15 cellular contexts compared by ENCODE assay signal in genomic region chr9:110844121-110844520, GRCh38.
DNase-seq lines count a peak whose midpoint lies in the region; ATAC-seq and TF ChIP-seq lines count a peak whose summit lies in the region.
"Had no signal": no experiment of that assay in that cellular context is flagged by ENCODE, and none has a peak within 500 bp of the region (broad histone marks: within the 10 kb centered on the region; RNA-seq: fewer than 3 reads in every experiment).

No MANE protein-coding gene starts in this region.

- no CpG with 5 or more reads among the region's 1 CpG for WGBS in IMR-90 (ENCODE audit: extremely low coverage in 2 of 2, insufficient read length in 1 of 2), 2 experiments

- H2BK5ac ChIP-seq in IMR-90 (ENCODE audit: low read depth, low read length, poor library complexity, severe bottlenecking): no peak overlapping the region

- intact Hi-C loops in IMR-90 (cut with micrococcal nuclease): no loop called here

- H3K79me2 ChIP-seq in neural progenitor cell (ENCODE audit: low read depth): no peaks in the 10 kb centered on the region

- H3K27ac Mint-ChIP-seq in neural progenitor cell: no peak overlapping the region
- H3K27ac Mint-ChIP-seq: B cell; CD4-positive, alpha-beta T cell; H9 had no signal

- H3K4me3 Mint-ChIP-seq in neural progenitor cell: no peak overlapping the region
- H3K4me3 Mint-ChIP-seq: B cell; CD4-positive, alpha-beta T cell; H9 had no signal

- H3K18ac ChIP-seq in IMR-90 (ENCODE audit: low read depth, low read length): peak overlapping the region; percentile 86

- no peak overlapping the region for H3K27ac ChIP-seq in IMR-90 (ENCODE audit: insufficient read depth, low read length)
- H3K27ac ChIP-seq in neural progenitor cell: no peak overlapping the region

- H3K4me2 ChIP-seq in IMR-90 (ENCODE audit: low read depth, low read length): no peak overlapping the region
- H3K4me2 ChIP-seq in neural progenitor cell: no peak overlapping the region

- H3K9ac ChIP-seq in IMR-90 (ENCODE audit: low read depth, low read length): no peak overlapping the region
- no peak overlapping the region for H3K9ac ChIP-seq in neural progenitor cell

- in situ Hi-C loops in IMR-90 (cut with MboI; ENCODE audit: low sequenced_read_pairs): no loop called here

- H3K79me1 ChIP-seq in IMR-90 (ENCODE audit: low read depth in 1 of 2, low read length in 2 of 2): peaks cover 0 to 11% of the 10 kb centered on the region in 2 experiments; a peak in 1 of 4 replicates

- H4K5ac ChIP-seq in IMR-90 (ENCODE audit: low read depth, low read length): peak overlapping the region; percentile 76; the same call in 1 of the 2 replicates

- H3K4ac ChIP-seq in IMR-90 (ENCODE audit: low read depth, low read length): peak overlapping the region; percentile 71; the same call in 1 of the 2 replicates

- dilution Hi-C loops in IMR-90 (cut with HindIII; ENCODE audit: low sequenced_read_pairs, unreplicated experiment): no loop called here

- no peak for TF ChIP-seq RAD21 in IMR-90 (IDR thresholded peaks at IDR 0.05; ENCODE audit: low read length)

- H3K4me3 ChIP-seq in IMR-90 (ENCODE audit: insufficient read depth, low read depth, low read length): no peak overlapping the region
- H3K4me3 ChIP-seq in choroid plexus epithelial cell (ENCODE audit: low read depth, low read length): no peak overlapping the region
- no peak overlapping the region for H3K4me3 ChIP-seq in neural progenitor cell
- H3K4me3 ChIP-seq: GM12878 had no signal

- H2BK15ac ChIP-seq in IMR-90 (ENCODE audit: low read depth, low read length): peak overlapping the region; percentile 73; the same call in 2 of the 3 replicates

- TF ChIP-seq CTCF in IMR-90 (conservative IDR thresholded peaks at IDR 0.05; ENCODE audit: low read depth, low read length) (no peak), choroid plexus epithelial cell (conservative IDR thresholded peaks at IDR 0.05; ENCODE audit: low read depth, low read length) (no peak), neural progenitor cell (IDR thresholded peaks at IDR 0.05) (no peak)

- DNase-seq in EL (peak; percentile 32), IMR-90 (peak; percentile 51), choroid plexus epithelial cell (ENCODE audit: low read depth) (peak; percentile 26), myocyte (ENCODE audit: low read depth) (peak; percentile 14), dedifferentiated amniotic fluid mesenchymal stem cell (ENCODE audit: extremely low spot score) (no peak), NOMO-1 treated with dmso at 0.1 percent for 144 hours (lab: John Stamatoyannopoulos, UW; ENCODE audit: unreplicated experiment) (no peak), neural progenitor cell (ENCODE audit: low spot score) (no peak)
- DNase-seq: C1 segment of cervical spinal cord; CD4-positive, alpha-beta T cell; DMS53; GOT3; H9 had no signal

- H3K9me3 Mint-ChIP-seq in neural progenitor cell: no peaks in the 10 kb centered on the region
- H3K9me3 Mint-ChIP-seq: H9 had no signal

- H3K36me3 Mint-ChIP-seq in neural progenitor cell: no peaks in the 10 kb centered on the region

- H4K20me1 ChIP-seq in IMR-90 (ENCODE audit: insufficient read depth, low read length) (no peaks in the 10 kb centered on the region), neural progenitor cell (ENCODE audit: low read depth) (no peaks in the 10 kb centered on the region)

- BruUV-seq in IMR-90 (replicated peaks; lab: Mats Ljungman, UMichigan): no TSS peak

- POLR2A ChIA-PET in IMR-90 (lab: Charles Lee; ENCODE audit: unreplicated experiment): no interaction called here

- H3K4me1 ChIP-seq in IMR-90 (ENCODE audit: control insufficient read depth, insufficient read depth, low read length) (peaks cover 7% of the 10 kb centered on the region), neural progenitor cell (no peaks in the 10 kb centered on the region)

- peak overlapping the region; percentile 78; the same call in 1 of the 2 replicates for H2BK20ac ChIP-seq in IMR-90 (ENCODE audit: low read depth, low read length)

- H2BK120ac ChIP-seq in IMR-90 (ENCODE audit: low read depth, low read length): peak overlapping the region; percentile 69; the same call in 1 of the 2 replicates

- peak overlapping the region; percentile 26 to 51; a peak in 3 of 4 replicates for H4K8ac ChIP-seq in IMR-90 (ENCODE audit: low read depth in 2 of 2, low read length in 2 of 2)

- H3K27me3 ChIP-seq in IMR-90 (ENCODE audit: control insufficient read depth, insufficient read depth, low read length) (no peaks in the 10 kb centered on the region), neural progenitor cell (no peaks in the 10 kb centered on the region)

- H2AK9ac ChIP-seq in IMR-90 (replicated peaks; ENCODE audit: low read depth, low read length, poor library complexity): no peak overlapping the region

- H3K9me3 ChIP-seq in IMR-90 (ENCODE audit: control insufficient read depth, insufficient read depth, low read length): no peaks in the 10 kb centered on the region
- H3K9me3 ChIP-seq in neural progenitor cell (ENCODE audit: low read depth): no peaks in the 10 kb centered on the region

- peak overlapping the region; percentile 63; the same call in 1 of the 2 replicates for H4K91ac ChIP-seq in IMR-90 (ENCODE audit: insufficient read depth, low read depth, low read length)

- no peak overlapping the region for H3K56ac ChIP-seq in IMR-90 (ENCODE audit: extremely low read depth, insufficient read depth, low read length)

- H3K9me1 ChIP-seq in IMR-90 (ENCODE audit: insufficient read depth, low read length): peaks cover 4% of the 10 kb centered on the region

- no peaks in the 10 kb centered on the region for H3F3A ChIP-seq in neural progenitor cell (ENCODE audit: low read depth)

- no peak for TF ChIP-seq POLR2A in IMR-90 (IDR thresholded peaks at IDR 0.05; ENCODE audit: low read depth, low read length)

- H2AFZ ChIP-seq in IMR-90 (replicated peaks; ENCODE audit: low read length, poor library complexity) (no peak overlapping the region), neural progenitor cell (replicated peaks) (no peak overlapping the region)

- H3K36me3 ChIP-seq in IMR-90 (ENCODE audit: control insufficient read depth, insufficient read depth, low read length) (no peaks in the 10 kb centered on the region), neural progenitor cell (no peaks in the 10 kb centered on the region)

- H3K27me3 Mint-ChIP-seq in neural progenitor cell (ENCODE audit: insufficient read depth, low read depth): peaks cover 3% of the 10 kb centered on the region

- ATAC-seq in IMR-90 (ENCODE audit: low read depth) (no peak), HG03457 (IDR thresholded peaks at IDR 0.05; ENCODE audit: unreplicated experiment) (no peak)
- ATAC-seq: GM12878 had no signal

- H3K4me1 Mint-ChIP-seq in neural progenitor cell: no peaks in the 10 kb centered on the region
- H3K4me1 Mint-ChIP-seq: B cell, H9 had no signal

- 0 out of 2 replicates have a peak overlapping the region, but pooled peaks have one; percentile 12 for H3K14ac ChIP-seq in IMR-90 (replicated peaks; ENCODE audit: low read depth, low read length)

- no peak overlapping the region for H3K23ac ChIP-seq in IMR-90 (ENCODE audit: low read depth, low read length)

- H2AK5ac ChIP-seq in IMR-90 (ENCODE audit: low read depth, low read length): peak overlapping the region; percentile 62; the same call in 1 of the 2 replicates

- CTCF ChIA-PET in IMR-90 (lab: Yijun Ruan, JAX): no interaction called here

TF ChIP-seq in IMR-90, 13 proteins besides CTCF, POLR2A, EP300 and RAD21:
- TF ChIP-seq FOS (IDR thresholded peaks at IDR 0.05; ENCODE audit: low read depth, low read length) (no peak), MAZ (IDR thresholded peaks at IDR 0.05; ENCODE audit: borderline replicate concordance, low read depth, low read length) (no peak), MXI1 (IDR thresholded peaks at IDR 0.05; ENCODE audit: borderline replicate concordance, low read depth, low read length) (no peak), SMC3 (IDR thresholded peaks at IDR 0.05; ENCODE audit: low read depth, low read length) (no peak), CHD1 (IDR thresholded peaks at IDR 0.05; ENCODE audit: low read depth, low read length) (no peak), RCOR1 (IDR thresholded peaks at IDR 0.05; ENCODE audit: insufficient replicate concordance, low read length) (no peak), NFE2L2 (IDR thresholded peaks at IDR 0.05; ENCODE audit: low read depth, low read length) (no peak)
- TF ChIP-seq, protein P1, sequence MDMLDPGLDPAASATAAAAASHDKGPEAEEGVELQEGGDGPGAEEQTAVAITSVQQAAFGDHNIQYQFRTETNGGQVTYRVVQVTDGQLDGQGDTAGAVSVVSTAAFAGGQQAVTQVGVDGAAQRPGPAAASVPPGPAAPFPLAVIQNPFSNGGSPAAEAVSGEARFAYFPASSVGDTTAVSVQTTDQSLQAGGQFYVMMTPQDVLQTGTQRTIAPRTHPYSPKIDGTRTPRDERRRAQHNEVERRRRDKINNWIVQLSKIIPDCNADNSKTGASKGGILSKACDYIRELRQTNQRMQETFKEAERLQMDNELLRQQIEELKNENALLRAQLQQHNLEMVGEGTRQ (IDR thresholded peaks at IDR 0.05; ENCODE audit: low read depth, low read length): no peak
TF ChIP-seq in IMR-90: peak in this region for 0.

Comparison
In these comparisons a context has a peak if more than half of its experiments do, and no peak if none do; other contexts are left out.
1. DNase-seq: peak in EL (single experiment), IMR-90 (single experiment), choroid plexus epithelial cell (single experiment) and myocyte (single experiment); none in dedifferentiated amniotic fluid mesenchymal stem cell (single experiment), NOMO-1 treated with dmso at 0.1 percent for 144 hours (single experiment) and neural progenitor cell (single experiment).